In genomic region chr18:109130-109921, GRCh38 we compare ENCODE assay signal across 9 cellular contexts. TPM values are rescaled to one million over a fixed set of nuclear protein-coding genes. Genes with fewer than 3 reads are reported as not detected.
DNase-seq lines count a peak whose midpoint lies in the region; ATAC-seq and TF ChIP-seq lines count a peak whose summit lies in the region.
"Not testable (repeated sequence)": the region's sequence is repeated elsewhere in the genome, so short reads cannot be mapped to it uniquely, and the experiment has no call there.
"Had no signal": no experiment of that assay in that cellular context is flagged by ENCODE, and none has a peak within 500 bp of the region (broad histone marks: within the 10 kb centered on the region; RNA-seq: fewer than 3 reads in every experiment).

No MANE protein-coding gene starts in this region.

- WGBS in endodermal cell (ENCODE audit: insufficient coverage in 1 of 2, insufficient read length in 1 of 2), 2 experiments: 40 to 53% methylated on average over 3 to 7 of the region's 7 CpGs

- not testable (repeated sequence) for H3K4me3 ChIP-seq in SJCRH30; endodermal cell (ENCODE audit: low read length)

- H3K4me1 Mint-ChIP-seq in endodermal cell: not testable (repeated sequence)

- peaks cover 58% of the 10 kb centered on the region for H3K9me3 Mint-ChIP-seq in endodermal cell

- H3K4me3 Mint-ChIP-seq in endodermal cell: not testable (repeated sequence)

- not testable (repeated sequence) for H3K27me3 ChIP-seq in SJCRH30; endodermal cell (ENCODE audit: control insufficient read depth, insufficient read depth, low read length, poor library complexity, severe bottlenecking)

- not testable (repeated sequence) for H3K9me3 ChIP-seq in SJCRH30 (replicated peaks)
- peaks cover 24% of the 10 kb centered on the region for H3K9me3 ChIP-seq in endodermal cell (ENCODE audit: control insufficient read depth, low read length)

- peaks cover 17% of the 10 kb centered on the region for H3K27me3 Mint-ChIP-seq in endodermal cell (ENCODE audit: insufficient read depth)

- peak; percentile 45 for DNase-seq in CD1c-positive myeloid dendritic cell (ENCODE audit: extremely low spot score)
- peak; percentile 15 to 64 for DNase-seq in SJCRH30
- peak; percentile 73 for DNase-seq in activated effector memory CD4-positive, alpha-beta T cell treated with anti-CD3 and anti-CD28 coated beads, Interleukin-2, amount 50 U/mL, for 16 hours
- peak; percentile 52 for DNase-seq in endodermal cell
- peak; percentile 32 to 57 for DNase-seq in left colon
- DNase-seq in stimulated activated CD4-positive, alpha-beta T cell treated with anti-CD3 and anti-CD28 coated beads, Interleukin-1b, Interleukin-23, amount 100 ng/mL, for 48 hours: peak; percentile 50

- H3K9ac ChIP-seq in endodermal cell (ENCODE audit: extremely low read depth, low read length, poor library complexity, severe bottlenecking): not testable (repeated sequence)

- intact Hi-C loops in left colon (cut with DNase I, micrococcal nuclease): not testable (repeated sequence)

- H3K27ac ChIP-seq in SJCRH30; endodermal cell (ENCODE audit: low read depth, low read length): not testable (repeated sequence)

- peaks cover 10% of the 10 kb centered on the region for H3K36me3 Mint-ChIP-seq in endodermal cell (ENCODE audit: low read depth)

- peak; percentile 55 for TF ChIP-seq CTCF in endodermal cell (conservative IDR thresholded peaks at IDR 0.05)

- not testable (repeated sequence) for H3K36me3 ChIP-seq in SJCRH30; endodermal cell (ENCODE audit: control insufficient read depth, insufficient read depth, low read length)

- not testable (repeated sequence) for H3K27ac Mint-ChIP-seq in endodermal cell

- ATAC-seq in GM19395 (IDR thresholded peaks at IDR 0.05; ENCODE audit: unreplicated experiment) (peak; percentile 18), HG03432 (IDR thresholded peaks at IDR 0.05; ENCODE audit: unreplicated experiment) (peak; percentile 16)
- ATAC-seq in left colon: not testable (repeated sequence)

- H3K4me1 ChIP-seq in SJCRH30; endodermal cell (ENCODE audit: control insufficient read depth, insufficient read depth, low read length): not testable (repeated sequence)

RNA-seq across cellular contexts. Expression of gene USP14, which starts 49.0 kb away (rescaled TPM):
- total RNA-seq in SJCRH30 (2014; rRNA removed; shearing (Covaris generic)): 23.1 and 24.9 TPM in 2 replicates
- total RNA-seq in endodermal cell (10 to 100 TPM; 76.2 to 92.4 TPM), left colon (10 to 100 TPM; 27.9 to 39.3 TPM)
- 75.7 TPM for polyA plus RNA-seq in endodermal cell (2013, experiment 1 of 2)
- polyA plus RNA-seq in endodermal cell (2013, experiment 2 of 2): 76.1 TPM

RNA-seq across cellular contexts. Expression of gene TUBB8B, which starts 59.9 kb away (rescaled TPM):
- not detected in 2 replicates for total RNA-seq in SJCRH30 (2014; rRNA removed; shearing (Covaris generic))
- 1 to 10 TPM in 1 of 2 donors, not detected in 1; 1.4 TPM for total RNA-seq in endodermal cell
- 0.18 TPM for polyA plus RNA-seq in endodermal cell (2013, experiment 1 of 2)
- 0.25 TPM for polyA plus RNA-seq in endodermal cell (2013, experiment 2 of 2)
- under 1 TPM in 1 of 2 donors, not detected in 1; 0.34 TPM for total RNA-seq in left colon
- total RNA-seq: myocyte had no signal
